In the genomic region with DNA sequence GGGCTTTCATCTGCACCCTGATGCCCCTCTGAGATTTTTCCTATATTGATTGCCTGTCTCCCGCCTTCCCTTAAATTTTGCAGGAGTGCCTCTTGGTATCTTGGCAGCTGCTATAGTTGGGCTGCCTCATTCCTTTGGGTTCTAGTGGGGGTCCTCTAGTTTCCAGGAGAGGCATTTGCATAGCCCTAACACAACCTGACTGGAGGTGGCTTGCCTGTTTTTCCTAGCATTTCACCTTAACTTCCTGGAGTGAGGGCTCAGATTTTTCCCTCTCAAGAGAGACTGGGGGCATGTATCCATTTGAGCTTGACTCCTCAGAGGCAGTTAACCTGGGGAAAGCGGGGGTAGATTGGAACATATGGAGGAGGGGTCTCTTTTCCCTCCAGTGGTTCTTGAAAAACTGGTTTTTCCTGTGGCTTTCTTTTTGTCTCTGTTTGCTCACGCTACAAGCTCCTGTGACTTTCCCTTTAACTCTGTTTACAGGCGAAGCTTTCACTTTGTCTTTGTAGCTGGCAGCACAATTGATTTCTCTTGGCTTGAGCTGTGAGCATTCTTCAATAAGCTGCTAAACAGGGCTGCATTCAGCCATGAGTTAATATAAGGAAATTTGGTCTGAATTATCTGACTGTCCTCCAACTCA, we compare ENCODE assay signal across 2 cellular contexts.
TF ChIP-seq lines count a peak whose summit lies in the region.

No MANE protein-coding gene starts in this region.

TF ChIP-seq in A549, 52 proteins besides CTCF, POLR2A, EP300 and RAD21 (continued from another document):
- TF ChIP-seq ZC3H11A (IDR thresholded peaks at IDR 0.05) (no peak), CEBPB (IDR thresholded peaks at IDR 0.05) (no peak), PHF8 (IDR thresholded peaks at IDR 0.05; ENCODE audit: borderline replicate concordance, low read depth) (no peak)
- TF ChIP-seq, protein P1, sequence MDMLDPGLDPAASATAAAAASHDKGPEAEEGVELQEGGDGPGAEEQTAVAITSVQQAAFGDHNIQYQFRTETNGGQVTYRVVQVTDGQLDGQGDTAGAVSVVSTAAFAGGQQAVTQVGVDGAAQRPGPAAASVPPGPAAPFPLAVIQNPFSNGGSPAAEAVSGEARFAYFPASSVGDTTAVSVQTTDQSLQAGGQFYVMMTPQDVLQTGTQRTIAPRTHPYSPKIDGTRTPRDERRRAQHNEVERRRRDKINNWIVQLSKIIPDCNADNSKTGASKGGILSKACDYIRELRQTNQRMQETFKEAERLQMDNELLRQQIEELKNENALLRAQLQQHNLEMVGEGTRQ (IDR thresholded peaks at IDR 0.05) = no peak
- TF ChIP-seq, protein P2, sequence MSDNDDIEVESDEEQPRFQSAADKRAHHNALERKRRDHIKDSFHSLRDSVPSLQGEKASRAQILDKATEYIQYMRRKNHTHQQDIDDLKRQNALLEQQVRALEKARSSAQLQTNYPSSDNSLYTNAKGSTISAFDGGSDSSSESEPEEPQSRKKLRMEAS (IDR thresholded peaks at IDR 0.05) = no peak

TF ChIP-seq in IMR-90, 13 proteins besides CTCF, POLR2A, EP300 and RAD21 (continued from another document):
- no peak for TF ChIP-seq MXI1 (IDR thresholded peaks at IDR 0.05; ENCODE audit: borderline replicate concordance, low read depth, low read length)
